In genomic region chr17:17943281-17943984, GRCh38 we compare ENCODE assay signal across 10 cellular contexts. TPM values are rescaled to one million over a fixed set of nuclear protein-coding genes. Genes with fewer than 3 reads are reported as not detected.
A peak's percentile ranks its signal among the peaks of the same experiment; 100 is the strongest.
DNase-seq lines count a peak whose midpoint lies in the region; ATAC-seq and TF ChIP-seq lines count a peak whose summit lies in the region.
"Had no signal": no experiment of that assay in that cellular context is flagged by ENCODE, and none has a peak within 500 bp of the region (broad histone marks: within the 10 kb centered on the region; RNA-seq: fewer than 3 reads in every experiment).

No MANE protein-coding gene starts in this region.

- no peak for TF ChIP-seq CTCF in AG04450 (IDR thresholded peaks at IDR 0.05; ENCODE audit: low read depth, low read length)
- TF ChIP-seq CTCF in coronary artery (IDR thresholded peaks at IDR 0.05) = no peak
- TF ChIP-seq CTCF in neural cell (IDR thresholded peaks at IDR 0.05; ENCODE audit: poor library complexity, severe bottlenecking) = no peak

- no peak overlapping the region for H2AFZ ChIP-seq in neural cell (ENCODE audit: low read depth, low read length)

- no peaks in the 10 kb centered on the region for H3K9me3 ChIP-seq in AG04450 (ENCODE audit: control insufficient read depth, insufficient read depth, low read length)
- H3K9me3 ChIP-seq in HUES64 (ENCODE audit: insufficient read depth, low read depth, low read length) = no peaks in the 10 kb centered on the region
- H3K9me3 ChIP-seq in neural cell (ENCODE audit: low read length) = no peaks in the 10 kb centered on the region

- no peak for ATAC-seq in GM21576 (IDR thresholded peaks at IDR 0.05; ENCODE audit: unreplicated experiment)
- ATAC-seq in GM19397 (IDR thresholded peaks at IDR 0.05; ENCODE audit: unreplicated experiment) = no peak

- no peak for TF ChIP-seq RAD21 in neural cell (conservative IDR thresholded peaks at IDR 0.05)

- no peak overlapping the region for H3K4me2 ChIP-seq in neural cell (ENCODE audit: low read length)

- no peaks in the 10 kb centered on the region for H3F3A ChIP-seq in neural cell (ENCODE audit: insufficient read depth, low read length, poor library complexity, severe bottlenecking)

- H3K27ac ChIP-seq in AG04450 (ENCODE audit: low read depth, low read length) (peak overlapping the region; percentile 43), HUES64 (ENCODE audit: low read depth, low read length) (peak overlapping the region; percentile 15; the same call in 1 of the 2 replicates), coronary artery (peak overlapping the region in 1 of 2 donors; percentile 78), neural cell (ENCODE audit: low read length) (peak overlapping the region; percentile 72)

- peaks cover 9% of the 10 kb centered on the region for H3K79me2 ChIP-seq in neural cell (replicated peaks; ENCODE audit: insufficient read depth, low read length)

- WGBS in HUES64 = 45% methylated on average over 3 of the region's 3 CpGs

- H3K27me3 ChIP-seq in AG04450 (ENCODE audit: control insufficient read depth, insufficient read depth, low read length) (no peaks in the 10 kb centered on the region), HUES64 (ENCODE audit: insufficient read depth, low read length) (no peaks in the 10 kb centered on the region), neural cell (ENCODE audit: insufficient read depth, low read depth, low read length) (no peaks in the 10 kb centered on the region)

- no peaks in the 10 kb centered on the region for H3K36me3 ChIP-seq in HUES64 (ENCODE audit: insufficient read depth, low read length)
- H3K36me3 ChIP-seq in neural cell (ENCODE audit: insufficient read depth, low read length) = no peaks in the 10 kb centered on the region

- no peaks in the 10 kb centered on the region for H4K20me1 ChIP-seq in neural cell (ENCODE audit: insufficient read depth)

- POLR2A ChIA-PET in AG04450 (lab: Yijun Ruan, JAX) = no interaction called here

- no peaks in the 10 kb centered on the region for H3K9me2 ChIP-seq in neural cell (ENCODE audit: insufficient read depth, low read length)

- H3K9ac ChIP-seq in HUES64 (ENCODE audit: low read depth, low read length) (peak overlapping the region; percentile 36; the same call in 1 of the 2 replicates), neural cell (ENCODE audit: low read length) (peak overlapping the region; percentile 25)

- H3K4me1 ChIP-seq in HUES64 (ENCODE audit: insufficient read depth, low read length) = peaks cover 39% of the 10 kb centered on the region

- CTCF ChIA-PET in AG04450 (lab: Charles Lee) = interaction anchor here (1.5 to 2.6 kb wide), 2 partner anchors 29 to 90 kb away, joined by 9 to 10 read pairs; partner anchors contain the start of genes DRC3 and TOM1L2

- no peak overlapping the region for H3K4me3 ChIP-seq in AG04450 (ENCODE audit: low read depth, low read length)
- no peak overlapping the region for H3K4me3 ChIP-seq in HUES64 (ENCODE audit: low read length)
- peak overlapping the region; percentile 33 for H3K4me3 ChIP-seq in coronary artery
- no peak overlapping the region for H3K4me3 ChIP-seq in neural cell (ENCODE audit: low read length)

- DNase-seq in AG04450 (ENCODE audit: low read depth, low spot score) = no peak
- no peak for DNase-seq in coronary artery (ENCODE audit: low spot score)
- no peak for DNase-seq in foreskin melanocyte
- DNase-seq in D341Med (ENCODE audit: low spot score) = no peak
- DNase-seq: activated naive CD4-positive, alpha-beta T cell treated with anti-CD3 and anti-CD28 coated beads, Interleukin-2, amount 50 U/mL, for 16 hours; midbrain had no signal

- TF ChIP-seq EP300 in neural cell (conservative IDR thresholded peaks at IDR 0.05; ENCODE audit: poor library complexity, severe bottlenecking) = no peak

TF ChIP-seq in neural cell, 6 proteins besides CTCF, POLR2A, EP300 and RAD21:
- TF ChIP-seq MXI1 (conservative IDR thresholded peaks at IDR 0.05; ENCODE audit: poor library complexity, severe bottlenecking) (no peak), TAF1 (IDR thresholded peaks at IDR 0.05; ENCODE audit: low read depth) (no peak), EZH2 (IDR thresholded peaks at IDR 0.05; ENCODE audit: borderline replicate concordance, insufficient read depth, low read length, poor library complexity, severe bottlenecking) (no peak), SMC3 (conservative IDR thresholded peaks at IDR 0.05; ENCODE audit: poor library complexity) (no peak), POLR2AphosphoS5 (IDR thresholded peaks at IDR 0.05) (no peak), REST (IDR thresholded peaks at IDR 0.05; ENCODE audit: borderline replicate concordance) (no peak)

RNA-seq across cellular contexts. Expression of gene TOM1L2, which starts 28.8 kb away (rescaled TPM):
- polyA plus RNA-seq in AG04450 (2011; rRNA removed) (24.1 and 25.5 TPM in 2 replicates), neural cell (40.9 and 53.4 TPM in 2 replicates)
- polyA minus RNA-seq in AG04450 (2011; rRNA and poly(A)+ RNA removed) = 34.5 and 37.5 TPM in 2 replicates
- polyA plus RNA-seq in HUES64 (2013, experiment 1 of 2) = 2.6 TPM
- 3.2 TPM for polyA plus RNA-seq in HUES64 (2013, experiment 2 of 2)
- polyA minus RNA-seq in neural cell = 53.1 and 57.1 TPM in 2 replicates

RNA-seq across cellular contexts. Expression of gene DRC3, which starts 29.2 kb away (rescaled TPM):
- 0.52 and 0.77 TPM in 2 replicates for polyA plus RNA-seq in AG04450 (2011; rRNA removed)
- 0.43 and 1.6 TPM in 2 replicates for polyA minus RNA-seq in AG04450 (2011; rRNA and poly(A)+ RNA removed)
- 0.20 TPM for polyA plus RNA-seq in HUES64 (2013, experiment 1 of 2)
- 0.19 TPM for polyA plus RNA-seq in HUES64 (2013, experiment 2 of 2)
- polyA plus RNA-seq in neural cell = 1.3 and 1.9 TPM in 2 replicates
- 0.23 and 0.73 TPM in 2 replicates for polyA minus RNA-seq in neural cell
